Comparison of ENCODE assay signal across 23 cellular contexts in the genomic region with DNA sequence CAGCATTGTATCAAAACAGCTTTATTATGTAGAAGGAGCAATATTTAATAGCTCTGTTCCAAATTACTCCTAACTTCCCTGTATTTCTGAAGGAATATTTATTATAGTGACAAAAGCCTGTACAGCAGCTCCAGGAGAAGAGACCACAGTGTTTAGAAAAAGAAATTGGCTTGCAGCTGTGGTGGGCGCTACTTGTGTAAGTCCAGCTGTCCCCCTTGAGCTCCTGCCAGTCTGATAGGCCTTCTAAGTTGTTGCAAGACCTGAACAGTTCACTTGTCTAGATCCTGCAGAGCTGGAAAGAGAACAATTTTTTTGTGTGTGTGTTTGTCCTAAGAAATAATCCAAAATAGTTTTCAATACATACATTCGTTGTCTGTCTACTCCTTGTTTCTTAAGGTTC.
A peak's percentile ranks its signal among the peaks of the same experiment; 100 is the strongest.
DNase-seq lines count a peak whose midpoint lies in the region; ATAC-seq and TF ChIP-seq lines count a peak whose summit lies in the region.
"Had no signal": no experiment of that assay in that cellular context is flagged by ENCODE, and none has a peak within 500 bp of the region (broad histone marks: within the 10 kb centered on the region; RNA-seq: fewer than 3 reads in every experiment).

No MANE protein-coding gene starts in this region.

- H3K4me1 ChIP-seq in PC-9 (replicated peaks; ENCODE audit: insufficient read depth) (peaks cover 37% of the 10 kb centered on the region), esophagus squamous epithelium (peaks cover 6 to 55% (median 30%) of the 10 kb centered on the region in 3 donors)

- H3K9me3 Mint-ChIP-seq in immature natural killer cell = no peaks in the 10 kb centered on the region
- H3K9me3 Mint-ChIP-seq: neural progenitor cell; stimulated activated naive CD8-positive, alpha-beta T cell treated with anti-CD3 and anti-CD28 coated beads, Interleukin-15, amount 100 ng/mL, for 72 hours had no signal

- DNase-seq in DMS 273 (lab: John Stamatoyannopoulos, UW; ENCODE audit: unreplicated experiment) (peak; percentile 77), LHCN-M2 (ENCODE audit: low read depth) (peak; percentile 70), PC-9 (no peak), immature natural killer cell (no peak), esophagus squamous epithelium (lab: John Stamatoyannopoulos, UW) (no peak)
- no peak for DNase-seq in stimulated activated naive CD8-positive, alpha-beta T cell treated with anti-CD3 and anti-CD28 coated beads, Interleukin-15, Interleukin-2, amounts not matched to agents 100 U/mL and 50 U/mL, for 24 hours
- DNase-seq: activated CD4-positive, alpha-beta T cell treated with anti-CD3 and anti-CD28 coated beads for 4 hours; activated effector memory CD4-positive, alpha-beta T cell treated with anti-CD3 and anti-CD28 coated beads, Interleukin-2, amount 50 U/mL, for 16 hours; DMS53; mammary epithelial cell; NCI-H1105 treated with DMSO at 0.1 percent for 48 hours; NCI-H1930; NCI-H510A treated with DMSO at 0.1 percent for 48 hours; right cardiac atrium; stimulated activated CD4-positive, alpha-beta T cell treated with anti-CD3 and anti-CD28 coated beads, Interleukin-1b, Interleukin-23, amount 100 ng/mL, for 48 hours; stimulated activated naive CD8-positive, alpha-beta T cell treated with anti-CD3 and anti-CD28 coated beads, Interleukin-15, amount 100 ng/mL, for 72 hours; T1000; WERI-Rb-1 had no signal

- WGBS in esophagus squamous epithelium, 2 donors = 74 to 100% methylated on average over 2 of the region's 2 CpGs

- H3K27me3 Mint-ChIP-seq in immature natural killer cell (ENCODE audit: low read depth in 3 of 3) = peaks cover 0 to 6% (median 2%) of the 10 kb centered on the region in 3 donors
- H3K27me3 Mint-ChIP-seq: activated naive CD8-positive, alpha-beta T cell; stimulated activated naive CD8-positive, alpha-beta T cell treated with anti-CD3 and anti-CD28 coated beads, Interleukin-15, amount 100 ng/mL, for 72 hours had no signal

- H3K4me1 Mint-ChIP-seq in immature natural killer cell = peaks cover 90 to 97% of the 10 kb centered on the region in 2 donors

- no peak for TF ChIP-seq POLR2A in esophagus squamous epithelium (IDR thresholded peaks at IDR 0.05)

- POLR2A ChIA-PET in PC-9 (lab: Charles Lee; ENCODE audit: unreplicated experiment) = interaction anchor here (0.7 kb wide), 1 partner anchor 36 kb away, joined by 18 read pairs; no protein-coding TSS in a partner anchor

- no peaks in the 10 kb centered on the region for H3K27me3 ChIP-seq in PC-9 (ENCODE audit: insufficient read depth, low read depth)
- H3K27me3 ChIP-seq in esophagus squamous epithelium = no peaks in the 10 kb centered on the region
- H3K27me3 ChIP-seq: BLaER1, breast epithelium, neural progenitor cell had no signal

- H3K36me3 ChIP-seq in PC-9 (ENCODE audit: low read depth) (0 out of 2 replicates have a peak, but pooled peaks cover 4% of the 10 kb centered on the region), esophagus squamous epithelium (no peaks in the 10 kb centered on the region)
- H3K36me3 ChIP-seq: breast epithelium, neural progenitor cell, WERI-Rb-1 had no signal

- no TSS peak for BruUV-seq in PC-9 (replicated peaks; lab: Mats Ljungman, UMichigan)

- intact Hi-C loops in PC-9 (cut with micrococcal nuclease; ENCODE audit: unreplicated experiment) = no loop called here
- intact Hi-C loops in esophagus squamous epithelium (cut with DNase I) = no loop called here

- H3K27ac ChIP-seq in PC-9 = peak overlapping the region; percentile 20; the same call in 1 of the 2 replicates
- no peak overlapping the region for H3K27ac ChIP-seq in esophagus squamous epithelium
- H3K27ac ChIP-seq: BLaER1, breast epithelium, neural progenitor cell, WERI-Rb-1 had no signal

- peaks cover 40% of the 10 kb centered on the region for H4K20me1 ChIP-seq in PC-9 (ENCODE audit: insufficient read depth)

- H3K27ac Mint-ChIP-seq in immature natural killer cell = peak overlapping the region in 2 of 6 donors; percentile 33 to 75
- H3K27ac Mint-ChIP-seq: neural progenitor cell; stimulated activated naive CD8-positive, alpha-beta T cell treated with anti-CD3 and anti-CD28 coated beads, Interleukin-15, amount 100 ng/mL, for 72 hours had no signal

- H2AFZ ChIP-seq in PC-9 = no peak overlapping the region
- H2AFZ ChIP-seq: neural progenitor cell had no signal

- no peak overlapping the region for H3K4me2 ChIP-seq in PC-9
- H3K4me2 ChIP-seq: neural progenitor cell had no signal

- H3K4me3 Mint-ChIP-seq in immature natural killer cell = peak overlapping the region in 3 of 5 donors; percentile 8 to 46 (median 11)

- H3K79me2 ChIP-seq in PC-9 (ENCODE audit: low read depth) = peaks cover 84% of the 10 kb centered on the region

- H3K4me3 ChIP-seq in PC-9 (no peak overlapping the region), esophagus squamous epithelium (no peak overlapping the region)
- H3K4me3 ChIP-seq: BLaER1, breast epithelium, neural progenitor cell had no signal

- no peaks in the 10 kb centered on the region for H3K36me3 Mint-ChIP-seq in immature natural killer cell
- H3K36me3 Mint-ChIP-seq: activated naive CD8-positive, alpha-beta T cell had no signal

- no peak for ATAC-seq in stimulated activated naive CD8-positive, alpha-beta T cell treated with anti-CD3 and anti-CD28 coated beads, Interleukin-15, Interleukin-2, amounts not matched to agents 100 U/mL and 50 U/mL, for 24 hours
- no peak for ATAC-seq in GM21360 (IDR thresholded peaks at IDR 0.05; ENCODE audit: unreplicated experiment)
- ATAC-seq: right cardiac atrium; stimulated activated naive CD8-positive, alpha-beta T cell treated with anti-CD3 and anti-CD28 coated beads, Interleukin-15, amount 100 ng/mL, for 72 hours had no signal

- TF ChIP-seq CTCF in PC-9 (conservative IDR thresholded peaks at IDR 0.05) = no peak
- no peak for TF ChIP-seq CTCF in esophagus squamous epithelium (IDR thresholded peaks at IDR 0.05)

- CTCF ChIA-PET in PC-9 (lab: Charles Lee) = no interaction called here

- no peaks in the 10 kb centered on the region for H3K9me3 ChIP-seq in PC-9 (ENCODE audit: insufficient read depth, low read depth)
- no peaks in the 10 kb centered on the region for H3K9me3 ChIP-seq in esophagus squamous epithelium
- H3K9me3 ChIP-seq: BLaER1, breast epithelium had no signal

- H3K9me2 ChIP-seq in PC-9 (ENCODE audit: insufficient read depth) = no peaks in the 10 kb centered on the region

- peaks cover 14% of the 10 kb centered on the region; the same call in 1 of the 2 replicates for H3F3A ChIP-seq in PC-9 (ENCODE audit: insufficient read depth, low read depth)

Comparison
In these comparisons a context has a peak if more than half of its experiments do, and no peak if none do; other contexts are left out.
1. DNase-seq: peak in DMS 273 (single experiment) and LHCN-M2 (single experiment); none in PC-9 (0 of 2), immature natural killer cell (0 of 3), stimulated activated naive CD8-positive, alpha-beta T cell treated with anti-CD3 and anti-CD28 coated beads, Interleukin-15, Interleukin-2, amounts not matched to agents 100 U/mL and 50 U/mL, for 24 hours (single experiment) and esophagus squamous epithelium (single experiment).